11 cellular contexts compared by ENCODE assay signal in genomic region chr13:99548448-99548847, GRCh38. TPM values are rescaled to one million over a fixed set of nuclear protein-coding genes. Genes with fewer than 3 reads are reported as not detected.
DNase-seq lines count a peak whose midpoint lies in the region; ATAC-seq and TF ChIP-seq lines count a peak whose summit lies in the region.
"Had no signal": no experiment of that assay in that cellular context is flagged by ENCODE, and none has a peak within 500 bp of the region (broad histone marks: within the 10 kb centered on the region; RNA-seq: fewer than 3 reads in every experiment).

No MANE protein-coding gene starts in this region.

- H3K9me3 ChIP-seq in T-helper 17 cell (ENCODE audit: control insufficient read depth, low read length, poor library complexity, severe bottlenecking) = no peaks in the 10 kb centered on the region

- no peak for TF ChIP-seq CTCF in GM12864 (IDR thresholded peaks at IDR 0.05; ENCODE audit: low read depth, low read length, missing control alignments)
- no peak for TF ChIP-seq CTCF in foreskin keratinocyte (conservative IDR thresholded peaks at IDR 0.05)

- peak; percentile 51 for DNase-seq in GM12864 (ENCODE audit: low read depth)
- no peak for DNase-seq in T-helper 17 cell
- DNase-seq in DMS 273 (lab: John Stamatoyannopoulos, UW; ENCODE audit: unreplicated experiment) = no peak
- DNase-seq in retina = no peak
- no peak for DNase-seq in NCI-H2107 treated with DMSO at 0.1 percent for 48 hours (lab: John Stamatoyannopoulos, UW; ENCODE audit: unreplicated experiment)
- DNase-seq in foreskin keratinocyte = no peak
- DNase-seq: glutamatergic neuron, nucleus accumbens had no signal

- peak overlapping the region; percentile 91 for H3K27ac Mint-ChIP-seq in T-helper 17 cell

- H3K27me3 ChIP-seq in foreskin keratinocyte = no peaks in the 10 kb centered on the region

- peak overlapping the region; percentile 56 for H3K4me3 Mint-ChIP-seq in T-helper 17 cell

- ATAC-seq in GM19452 (IDR thresholded peaks at IDR 0.05; ENCODE audit: unreplicated experiment) (peak; percentile 65), HG03103 (IDR thresholded peaks at IDR 0.05; ENCODE audit: low read depth, unreplicated experiment) (peak; percentile 71), T-helper 17 cell (peak; percentile 50), foreskin keratinocyte (no peak)
- ATAC-seq: K562 had no signal

- H3K27me3 Mint-ChIP-seq in T-helper 17 cell = no peaks in the 10 kb centered on the region

- peaks cover 28% of the 10 kb centered on the region for H3K4me1 Mint-ChIP-seq in T-helper 17 cell

- H3K4me1 ChIP-seq in foreskin keratinocyte = no peaks in the 10 kb centered on the region

- no peak overlapping the region for H3K27ac ChIP-seq in foreskin keratinocyte

- H3K4me3 ChIP-seq in GM12864 (ENCODE audit: low read depth, low read length) = peak overlapping the region; percentile 34
- H3K4me3 ChIP-seq: K562 had no signal

- H3K36me3 Mint-ChIP-seq in T-helper 17 cell (ENCODE audit: low read depth) = peaks cover 17% of the 10 kb centered on the region

RNA-seq across cellular contexts. Expression of gene TM9SF2, which starts 47.2 kb away (rescaled TPM):
- total RNA-seq in T-helper 17 cell (10 to 100 TPM; 42.4 to 50.7 TPM), foreskin keratinocyte (96.6 and 121 TPM in 2 replicates)
- 51.5 and 52.5 TPM in 2 replicates for polyA plus RNA-seq in foreskin keratinocyte

RNA-seq across cellular contexts. Expression of gene CLYBL, which starts 58.0 kb away (rescaled TPM):
- total RNA-seq in T-helper 17 cell (10 to 100 TPM; 12.8 to 14.5 TPM), foreskin keratinocyte (1.3 and 1.5 TPM in 2 replicates)
- polyA plus RNA-seq in foreskin keratinocyte = 1.3 and 1.9 TPM in 2 replicates
